ENCODE assay signal across 1 cellular context in the genomic region with DNA sequence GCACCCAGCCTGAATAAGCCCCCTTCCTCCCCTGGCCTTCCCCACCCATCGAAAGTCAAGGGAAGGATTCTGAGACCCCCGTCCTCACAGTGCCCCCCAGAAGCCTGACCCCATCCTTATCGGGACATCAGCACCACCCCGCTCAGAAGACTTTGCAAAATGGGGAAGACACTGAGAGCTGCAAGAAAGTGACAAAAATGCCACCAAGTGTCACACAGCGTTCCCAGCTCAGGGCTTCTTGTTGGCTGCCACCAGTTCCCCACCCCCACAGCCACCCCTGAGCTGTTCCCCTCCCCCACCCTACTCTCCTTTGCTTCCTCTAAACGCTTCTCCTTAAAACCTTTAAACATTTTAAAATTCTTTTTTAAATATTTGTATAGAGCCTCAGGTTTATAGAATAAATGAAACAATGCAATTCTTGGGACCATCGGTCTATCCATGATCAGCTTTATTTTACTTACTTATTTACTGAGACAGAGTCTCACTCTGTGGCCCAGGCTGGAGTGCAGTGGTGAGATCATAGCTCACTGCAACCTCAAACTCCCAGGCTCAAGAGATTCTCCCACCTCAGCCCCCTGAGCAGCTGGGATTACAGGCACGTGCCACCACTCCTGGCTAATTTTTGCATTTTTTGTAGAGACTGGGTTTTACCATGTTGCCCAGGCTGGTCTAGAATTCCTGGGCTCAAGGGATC.
TF ChIP-seq lines count a peak whose summit lies in the region.
"Not testable (repeated sequence)": the region's sequence is repeated elsewhere in the genome, so short reads cannot be mapped to it uniquely, and the experiment has no call there.

No MANE protein-coding gene starts in this region.

TF ChIP-seq in K562, 482 proteins besides CTCF, POLR2A, EP300 and RAD21:
- TF ChIP-seq, protein P1, sequence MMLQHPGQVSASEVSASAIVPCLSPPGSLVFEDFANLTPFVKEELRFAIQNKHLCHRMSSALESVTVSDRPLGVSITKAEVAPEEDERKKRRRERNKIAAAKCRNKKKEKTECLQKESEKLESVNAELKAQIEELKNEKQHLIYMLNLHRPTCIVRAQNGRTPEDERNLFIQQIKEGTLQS (IDR thresholded peaks at IDR 0.05) = peak; percentile 62; the same call in 1 of the 2 replicates
- TF ChIP-seq, protein P1 (CRISPR knock-in tag; conservative IDR thresholded peaks at IDR 0.05) = not testable (repeated sequence)
- 0 out of 2 replicates have a peak, but pooled peaks have one; percentile 22 for TF ChIP-seq DPF2 (IDR thresholded peaks at IDR 0.05)
- TF ChIP-seq, protein P2, sequence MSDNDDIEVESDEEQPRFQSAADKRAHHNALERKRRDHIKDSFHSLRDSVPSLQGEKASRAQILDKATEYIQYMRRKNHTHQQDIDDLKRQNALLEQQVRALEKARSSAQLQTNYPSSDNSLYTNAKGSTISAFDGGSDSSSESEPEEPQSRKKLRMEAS (CRISPR knock-in tag; IDR thresholded peaks at IDR 0.05) = 0 out of 2 replicates have a peak, but pooled peaks have one; percentile 19
- TF ChIP-seq NRF1 (conservative IDR thresholded peaks at IDR 0.05 in 1 of 2, IDR thresholded peaks at IDR 0.05 in 1 of 2) = 0 out of 4 replicates have a peak, but pooled peaks of 1 of the 2 experiments have one; percentile 23
- 0 out of 4 replicates have a peak, but pooled peaks of 1 of the 2 experiments have one; percentile 16 for TF ChIP-seq FOXK2 (conservative IDR thresholded peaks at IDR 0.05 in 1 of 2, IDR thresholded peaks at IDR 0.05 in 1 of 2; ENCODE audit: low read depth in 2 of 2)
- peak; percentile 58; the same call in 1 of the 2 replicates for TF ChIP-seq SPI1 (IDR thresholded peaks at IDR 0.05; ENCODE audit: borderline replicate concordance, low read depth, low read length)
- TF ChIP-seq, protein P3, sequence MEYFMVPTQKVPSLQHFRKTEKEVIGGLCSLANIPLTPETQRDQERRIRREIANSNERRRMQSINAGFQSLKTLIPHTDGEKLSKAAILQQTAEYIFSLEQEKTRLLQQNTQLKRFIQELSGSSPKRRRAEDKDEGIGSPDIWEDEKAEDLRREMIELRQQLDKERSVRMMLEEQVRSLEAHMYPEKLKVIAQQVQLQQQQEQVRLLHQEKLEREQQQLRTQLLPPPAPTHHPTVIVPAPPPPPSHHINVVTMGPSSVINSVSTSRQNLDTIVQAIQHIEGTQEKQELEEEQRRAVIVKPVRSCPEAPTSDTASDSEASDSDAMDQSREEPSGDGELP (CRISPR knock-in tag; IDR thresholded peaks at IDR 0.05; ENCODE audit: borderline replicate concordance) = peak; percentile 41; the same call in 1 of the 2 replicates
- 0 out of 2 replicates have a peak, but pooled peaks have one; percentile 28 for TF ChIP-seq SMARCE1 (IDR thresholded peaks at IDR 0.05)
- TF ChIP-seq ATF7 (IDR thresholded peaks at IDR 0.05) = peak; percentile 69
- peak; percentile 69; the same call in 1 of the 2 replicates for TF ChIP-seq ZBTB7A (IDR thresholded peaks at IDR 0.05; ENCODE audit: borderline replicate concordance, control insufficient read depth, low read depth, low read length)
- 0 out of 2 replicates have a peak, but pooled peaks have one; percentile 35 for TF ChIP-seq LEF1 (IDR thresholded peaks at IDR 0.05)
- TF ChIP-seq ZNF121 (CRISPR knock-in tag; conservative IDR thresholded peaks at IDR 0.05) = peak; percentile 36; the same call in 1 of the 2 replicates
- TF ChIP-seq SMARCA4 (IDR thresholded peaks at IDR 0.05) = 0 out of 2 replicates have a peak, but pooled peaks have one; percentile 29
- TF ChIP-seq, protein P4, sequence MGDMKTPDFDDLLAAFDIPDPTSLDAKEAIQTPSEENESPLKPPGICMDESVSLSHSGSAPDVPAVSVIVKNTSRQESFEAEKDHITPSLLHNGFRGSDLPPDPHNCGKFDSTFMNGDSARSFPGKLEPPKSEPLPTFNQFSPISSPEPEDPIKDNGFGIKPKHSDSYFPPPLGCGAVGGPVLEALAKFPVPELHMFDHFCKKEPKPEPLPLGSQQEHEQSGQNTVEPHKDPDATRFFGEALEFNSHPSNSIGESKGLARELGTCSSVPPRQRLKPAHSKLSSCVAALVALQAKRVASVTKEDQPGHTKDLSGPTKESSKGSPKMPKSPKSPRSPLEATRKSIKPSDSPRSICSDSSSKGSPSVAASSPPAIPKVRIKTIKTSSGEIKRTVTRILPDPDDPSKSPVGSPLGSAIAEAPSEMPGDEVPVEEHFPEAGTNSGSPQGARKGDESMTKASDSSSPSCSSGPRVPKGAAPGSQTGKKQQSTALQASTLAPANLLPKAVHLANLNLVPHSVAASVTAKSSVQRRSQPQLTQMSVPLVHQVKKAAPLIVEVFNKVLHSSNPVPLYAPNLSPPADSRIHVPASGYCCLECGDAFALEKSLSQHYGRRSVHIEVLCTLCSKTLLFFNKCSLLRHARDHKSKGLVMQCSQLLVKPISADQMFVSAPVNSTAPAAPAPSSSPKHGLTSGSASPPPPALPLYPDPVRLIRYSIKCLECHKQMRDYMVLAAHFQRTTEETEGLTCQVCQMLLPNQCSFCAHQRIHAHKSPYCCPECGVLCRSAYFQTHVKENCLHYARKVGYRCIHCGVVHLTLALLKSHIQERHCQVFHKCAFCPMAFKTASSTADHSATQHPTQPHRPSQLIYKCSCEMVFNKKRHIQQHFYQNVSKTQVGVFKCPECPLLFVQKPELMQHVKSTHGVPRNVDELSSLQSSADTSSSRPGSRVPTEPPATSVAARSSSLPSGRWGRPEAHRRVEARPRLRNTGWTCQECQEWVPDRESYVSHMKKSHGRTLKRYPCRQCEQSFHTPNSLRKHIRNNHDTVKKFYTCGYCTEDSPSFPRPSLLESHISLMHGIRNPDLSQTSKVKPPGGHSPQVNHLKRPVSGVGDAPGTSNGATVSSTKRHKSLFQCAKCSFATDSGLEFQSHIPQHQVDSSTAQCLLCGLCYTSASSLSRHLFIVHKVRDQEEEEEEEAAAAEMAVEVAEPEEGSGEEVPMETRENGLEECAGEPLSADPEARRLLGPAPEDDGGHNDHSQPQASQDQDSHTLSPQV (IDR thresholded peaks at IDR 0.05) = 0 out of 2 replicates have a peak, but pooled peaks have one; percentile 23
- TF ChIP-seq, protein P5, sequence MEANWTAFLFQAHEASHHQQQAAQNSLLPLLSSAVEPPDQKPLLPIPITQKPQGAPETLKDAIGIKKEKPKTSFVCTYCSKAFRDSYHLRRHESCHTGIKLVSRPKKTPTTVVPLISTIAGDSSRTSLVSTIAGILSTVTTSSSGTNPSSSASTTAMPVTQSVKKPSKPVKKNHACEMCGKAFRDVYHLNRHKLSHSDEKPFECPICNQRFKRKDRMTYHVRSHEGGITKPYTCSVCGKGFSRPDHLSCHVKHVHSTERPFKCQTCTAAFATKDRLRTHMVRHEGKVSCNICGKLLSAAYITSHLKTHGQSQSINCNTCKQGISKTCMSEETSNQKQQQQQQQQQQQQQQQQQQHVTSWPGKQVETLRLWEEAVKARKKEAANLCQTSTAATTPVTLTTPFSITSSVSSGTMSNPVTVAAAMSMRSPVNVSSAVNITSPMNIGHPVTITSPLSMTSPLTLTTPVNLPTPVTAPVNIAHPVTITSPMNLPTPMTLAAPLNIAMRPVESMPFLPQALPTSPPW (CRISPR knock-in tag; IDR thresholded peaks at IDR 0.05) = peak; percentile 23; the same call in 1 of the 2 replicates
- peak; percentile 69; the same call in 1 of the 2 replicates for TF ChIP-seq BHLHE40 (IDR thresholded peaks at IDR 0.05; ENCODE audit: low read length)
